In the genomic region with DNA sequence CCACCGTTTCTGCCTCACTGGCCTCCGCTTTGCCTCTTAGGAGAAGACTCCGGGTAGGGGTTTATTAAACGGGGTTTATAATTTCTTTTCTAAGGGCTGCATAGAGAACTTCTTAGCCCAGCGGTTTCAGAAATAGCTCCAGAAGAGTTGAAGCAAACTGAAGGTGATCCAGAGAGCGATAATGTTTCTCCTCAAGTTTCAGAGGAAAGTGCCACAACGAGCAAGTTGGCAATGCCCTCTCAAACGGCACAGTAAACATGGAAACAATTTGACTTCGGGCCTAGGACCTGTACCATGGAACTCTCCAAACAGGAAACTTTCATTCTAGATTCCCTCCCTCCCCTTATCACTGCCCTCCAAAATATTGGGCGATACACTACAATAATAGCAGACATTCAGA, we compare ENCODE assay signal across 8 cellular contexts. TPM values are rescaled to one million over a fixed set of nuclear protein-coding genes. Genes with fewer than 3 reads are reported as not detected.
DNase-seq lines count a peak whose midpoint lies in the region; ATAC-seq and TF ChIP-seq lines count a peak whose summit lies in the region.

No MANE protein-coding gene starts in this region.

- peak overlapping the region; percentile 92 to 98 (median 97) for H3K4me3 Mint-ChIP-seq in T-cell

- H3K4me1 Mint-ChIP-seq in T-cell = peaks cover 45 to 54% (median 49%) of the 10 kb centered on the region in 3 donors

- no peaks in the 10 kb centered on the region for H3K9me3 Mint-ChIP-seq in T-cell

- no peak for TF ChIP-seq EP300 in sigmoid colon (IDR thresholded peaks at IDR 0.05)

- intact Hi-C loops in sigmoid colon (cut with DNase I) (loop anchor here (2.0 kb wide), 2 partner anchors 170 to 812 kb away; a partner anchor contains a TSS), posterior cingulate gyrus (cut with DNase I) (loop anchor here (5.0 to 10.0 kb wide), 3 partner anchors 172 to 815 kb away; a partner anchor contains a TSS)

- H3K27ac ChIP-seq in sigmoid colon = peak overlapping the region; percentile 87 to 90 (median 89)

- ATAC-seq in T-cell (replicated peaks in 1 of 4) (no peak), HG02884 (IDR thresholded peaks at IDR 0.05; ENCODE audit: unreplicated experiment) (no peak)

- no peak for TF ChIP-seq POLR2A in sigmoid colon (IDR thresholded peaks at IDR 0.05)

- peaks cover 11% of the 10 kb centered on the region for H3K36me3 Mint-ChIP-seq in T-cell

- H3K36me3 ChIP-seq in sigmoid colon = peaks cover under 1 to 30% (median 23%) of the 10 kb centered on the region in 4 donors

- WGBS in sigmoid colon, 2 donors = 10 to 23% methylated on average over 10 of the region's 10 CpGs

- H3K27me3 ChIP-seq in sigmoid colon = no peaks in the 10 kb centered on the region

- CTCF ChIA-PET in T-cell (lab: Charles Lee) = interaction anchor here (0.5 to 4.4 kb wide), 18 partner anchors 22 to 814 kb away, joined by 3 to 29 read pairs (median 4); a partner anchor contains a TSS

- peaks cover 0 to 24% (median 21%) of the 10 kb centered on the region in 4 donors for H3K4me1 ChIP-seq in sigmoid colon

- no peaks in the 10 kb centered on the region for H3K27me3 Mint-ChIP-seq in T-cell

- POLR2A ChIA-PET in T-cell (lab: Charles Lee) = interaction anchor here in 1 of 2 donors (0.6 to 1.4 kb wide), 2 partner anchors 303 to 1000 kb away, joined by 3 to 5 read pairs; no protein-coding TSS in a partner anchor

- no peak for DNase-seq in GM12864 (ENCODE audit: low read depth)
- DNase-seq in T-cell = no peak
- DNase-seq in fibroblast of the aortic adventitia (ENCODE audit: low read depth) = no peak
- DNase-seq in sigmoid colon = no peak
- DNase-seq in stimulated activated CD4-positive, alpha-beta T cell treated with anti-CD3 and anti-CD28 coated beads, Interleukin-4, amount 100 ng/mL, for 1 hour = no peak
- DNase-seq in posterior cingulate gyrus = no peak
- no peak for DNase-seq in NCI-H82 treated with DMSO at 0.1 percent for 48 hours (lab: John Stamatoyannopoulos, UW; ENCODE audit: unreplicated experiment)

- no peaks in the 10 kb centered on the region for H3K9me3 ChIP-seq in sigmoid colon

- H3K4me3 ChIP-seq in GM12864 (ENCODE audit: low read depth, low read length) = peak overlapping the region; percentile 88
- H3K4me3 ChIP-seq in fibroblast of the aortic adventitia (ENCODE audit: low read depth, low read length) = peak overlapping the region; percentile 95
- H3K4me3 ChIP-seq in sigmoid colon = peak overlapping the region; percentile 67 to 73 (median 69)

- H3K27ac Mint-ChIP-seq in T-cell = peak overlapping the region; percentile 98 to 99

- TF ChIP-seq CTCF in GM12864 (IDR thresholded peaks at IDR 0.05; ENCODE audit: low read depth, low read length, missing control alignments) (no peak), fibroblast of the aortic adventitia (IDR thresholded peaks at IDR 0.05; ENCODE audit: insufficient read depth, low read length) (no peak), sigmoid colon (IDR thresholded peaks at IDR 0.05) (no peak)

RNA-seq across cellular contexts. Expression of a gene that starts 1.0 kb away (rescaled TPM):
- total RNA-seq in T-cell = 10 to 100 TPM; 64.0 to 84.3 (median 75.1) TPM
- 84.8 and 107 TPM in 2 replicates for total RNA-seq in fibroblast of the aortic adventitia (ENCODE audit: low replicate concordance)
- total RNA-seq in sigmoid colon = 100 to 1,000 TPM in 2 of 4 donors, 10 to 100 TPM in 2; 86.7 to 469 (median 111) TPM
- 10 to 100 TPM; 34.0 to 55.0 (median 34.8) TPM for polyA plus RNA-seq in sigmoid colon

RNA-seq across cellular contexts. Expression of a gene that starts 23.1 kb away (rescaled TPM):
- total RNA-seq in T-cell = 100 to 1,000 TPM in 3 of 5 donors, 10 to 100 TPM in 2; 89.4 to 116 (median 101) TPM
- total RNA-seq in fibroblast of the aortic adventitia (ENCODE audit: low replicate concordance) = 20.2 and 47.0 TPM in 2 replicates
- 10 to 100 TPM; 27.0 to 51.2 (median 32.9) TPM for total RNA-seq in sigmoid colon
- polyA plus RNA-seq in sigmoid colon = 100 to 1,000 TPM; 102 to 119 (median 113) TPM
